In the genomic region with DNA sequence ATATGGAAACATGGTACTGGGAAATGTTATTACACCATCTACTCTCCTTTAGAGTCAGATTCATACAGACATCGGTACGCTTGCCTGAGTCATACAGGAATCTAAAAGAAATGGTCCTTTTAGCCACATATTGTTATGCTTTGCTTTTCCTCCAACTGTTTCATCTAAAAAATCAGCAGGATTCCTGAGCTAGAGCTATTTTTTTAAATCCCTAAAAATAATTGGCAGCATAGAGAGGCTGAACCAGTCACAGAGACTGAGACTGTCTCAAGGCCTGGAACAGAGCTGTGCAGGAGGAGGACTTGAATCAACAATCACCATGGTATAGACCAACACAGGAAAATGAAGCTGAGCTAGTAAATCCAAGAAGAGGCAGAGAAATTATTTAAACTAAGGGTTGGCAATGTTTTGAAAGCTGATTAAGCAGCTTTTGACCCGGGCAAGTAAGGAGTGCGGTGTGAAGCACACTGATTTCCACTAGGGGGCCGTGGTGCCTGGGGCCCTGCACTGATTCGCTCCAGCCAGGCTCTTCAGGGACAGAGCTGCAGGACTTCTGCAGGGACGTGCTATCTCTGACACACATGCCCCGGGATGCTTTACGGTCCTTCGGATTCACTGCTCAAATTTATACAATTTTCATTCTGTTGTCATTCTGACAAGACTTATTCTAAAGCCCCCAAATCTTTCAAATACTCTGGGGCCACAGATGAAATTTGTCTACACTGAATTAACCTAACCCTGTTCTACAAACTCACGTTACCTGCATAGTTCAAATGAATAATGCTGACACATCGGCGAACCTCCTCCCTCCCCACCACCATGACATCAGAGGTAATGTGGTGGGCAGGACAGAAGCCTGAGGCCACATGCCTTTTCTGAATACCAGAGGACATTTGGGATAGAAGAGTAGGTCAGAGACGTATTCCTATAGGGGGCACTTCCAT, we compare ENCODE assay signal across 8 cellular contexts.
A peak's percentile ranks its signal among the peaks of the same experiment; 100 is the strongest.
DNase-seq lines count a peak whose midpoint lies in the region.

No MANE protein-coding gene starts in this region.

- no peak overlapping the region for H3K4me3 ChIP-seq in H7 (ENCODE audit: insufficient read depth, low read depth, low read length)

- no peaks in the 10 kb centered on the region for H3K36me3 ChIP-seq in H7 (replicated peaks; ENCODE audit: control insufficient read depth, insufficient read depth, low read length)

- in situ Hi-C loops in KBM-7 (cut with MboI; ENCODE audit: low pct_unique_long_range_greater_than_20kb, low sequenced_read_pairs) (no loop called here), T47D (cut with HindIII; ENCODE audit: low pct_unique_long_range_greater_than_20kb, low sequenced_read_pairs) (no loop called here)

- peak; percentile 57 for DNase-seq in SIG-M5 treated with dmso at 0.1 percent for 504 hours (lab: John Stamatoyannopoulos, UW; ENCODE audit: unreplicated experiment)
- no peak for DNase-seq in SIG-M5 (lab: John Stamatoyannopoulos, UW)
- DNase-seq in H7: peak; percentile 71
- DNase-seq in KBM-7: peak; percentile 55
- DNase-seq in SKM-1 treated with dmso at 0.1 percent for 144 hours (lab: John Stamatoyannopoulos, UW; ENCODE audit: unreplicated experiment): peak; percentile 41
- peak; percentile 32 to 56 for DNase-seq in T47D (ENCODE audit: low read depth in 1 of 2, low spot score in 1 of 2)
- peak; percentile 71 for DNase-seq in kidney tubule cell (ENCODE audit: low spot score)
- DNase-seq in stimulated activated CD4-positive, alpha-beta T cell treated with anti-CD3 and anti-CD28 coated beads, Interleukin-4, amount 100 ng/mL, for 24 hours: peak; percentile 48

- no peaks in the 10 kb centered on the region for H3K27me3 ChIP-seq in H7 (ENCODE audit: control insufficient read depth, insufficient read depth, low read length)
